Comparison of ENCODE assay signal across 30 cellular contexts in genomic region chr6:131920656-131921055, GRCh38.
"Had no signal": no experiment of that assay in that cellular context is flagged by ENCODE, and none has a peak within 500 bp of the region (broad histone marks: within the 10 kb centered on the region; RNA-seq: fewer than 3 reads in every experiment).

No MANE protein-coding gene starts in this region.

- H2AFZ ChIP-seq: hepatocyte had no signal

- DNase-seq: colonic mucosa; cortex of kidney; dermis blood vessel endothelial cell; dorsolateral prefrontal cortex; effector CD4-positive, alpha-beta T cell; effector CD8-positive, alpha-beta T cell; effector memory CD4-positive, alpha-beta T cell; effector memory CD8-positive, alpha-beta T cell; endodermal cell; erythroblast; esophagus squamous epithelium; foreskin fibroblast; foreskin keratinocyte; foreskin melanocyte; gastrocnemius medialis; glutamatergic neuron; head of caudate nucleus; heart left ventricle; heart right ventricle had no signal

- H3K27ac Mint-ChIP-seq: dendritic cell treated with granulocyte-macrophage colony-stimulating factor and Interleukin-4, amounts not matched to agents 40 ng/mL and 50 ng/mL, for 4 days; effector memory CD8-positive, alpha-beta T cell; endodermal cell had no signal

- H3K4me2 ChIP-seq: hepatocyte had no signal

- ATAC-seq: effector memory CD8-positive, alpha-beta T cell; esophagus mucosa; foreskin keratinocyte; gastrocnemius medialis; gastroesophageal sphincter; heart left ventricle; heart right ventricle had no signal

- H3K4me1 Mint-ChIP-seq: endodermal cell had no signal

- FAIRE-seq: colon, endometrium, endothelial cell of umbilical vein, frontal cortex had no signal

- H3K4me3 Mint-ChIP-seq: dendritic cell treated with granulocyte-macrophage colony-stimulating factor and Interleukin-4, amounts not matched to agents 40 ng/mL and 50 ng/mL, for 4 days; effector memory CD8-positive, alpha-beta T cell; endodermal cell had no signal

- H3K36me3 ChIP-seq: colonic mucosa, esophagus muscularis mucosa, esophagus squamous epithelium, gastrocnemius medialis, gastroesophageal sphincter, heart left ventricle, heart right ventricle had no signal

- H3K9me3 ChIP-seq: colonic mucosa had no signal

- H3K4me3 ChIP-seq: colonic mucosa, coronary artery, dorsolateral prefrontal cortex, esophagus muscularis mucosa, esophagus squamous epithelium, gastrocnemius medialis, gastroesophageal sphincter, heart left ventricle, heart right ventricle, hepatocyte had no signal

- H3K27ac ChIP-seq: colonic mucosa, coronary artery, dorsolateral prefrontal cortex, epithelial cell of prostate, esophagus muscularis mucosa, esophagus squamous epithelium, foreskin keratinocyte, gastrocnemius medialis, gastroesophageal sphincter, heart left ventricle, heart right ventricle, hepatocyte had no signal

- H3K27me3 ChIP-seq: colonic mucosa, esophagus muscularis mucosa, foreskin keratinocyte, gastrocnemius medialis, gastroesophageal sphincter, hepatocyte had no signal

- H3K4me1 ChIP-seq: colonic mucosa, esophagus squamous epithelium, foreskin keratinocyte, gastrocnemius medialis had no signal

- H3K79me2 ChIP-seq: hepatocyte had no signal
